ENCODE assay signal across 11 cellular contexts in the genomic region with DNA sequence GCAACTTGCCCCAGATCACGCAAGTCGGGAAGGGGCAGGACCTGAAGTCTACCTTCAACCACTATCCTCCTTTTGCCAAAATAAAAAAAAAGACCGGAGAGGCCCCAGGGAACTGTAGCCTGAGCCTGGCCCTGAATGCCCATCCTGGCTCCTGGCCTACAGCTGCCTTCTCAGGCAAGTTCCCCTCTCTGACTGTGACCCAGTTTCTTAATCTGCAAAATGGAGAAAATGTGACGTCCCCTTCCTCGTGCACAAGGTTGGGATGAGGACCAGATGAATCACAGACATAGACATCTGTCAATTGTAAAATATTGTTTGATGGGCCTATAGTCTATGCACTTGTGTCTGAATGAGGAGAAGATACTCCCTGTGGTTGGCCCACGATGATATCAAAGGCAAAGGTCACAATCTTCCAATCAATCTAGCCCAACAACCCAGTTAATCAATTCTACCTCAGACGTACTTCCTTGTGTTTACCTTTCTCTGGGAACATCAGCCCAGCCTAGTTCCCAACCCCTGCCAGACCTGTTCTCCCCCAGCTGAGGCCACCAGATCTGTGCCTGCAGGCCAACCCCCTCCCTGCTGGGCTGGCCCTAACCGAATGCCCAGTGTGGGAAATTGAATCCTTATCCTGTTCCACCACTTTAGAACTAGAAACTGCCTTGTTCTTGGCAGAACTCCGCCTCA.
DNase-seq lines count a peak whose midpoint lies in the region; ATAC-seq and TF ChIP-seq lines count a peak whose summit lies in the region.
"Had no signal": no experiment of that assay in that cellular context is flagged by ENCODE, and none has a peak within 500 bp of the region (broad histone marks: within the 10 kb centered on the region; RNA-seq: fewer than 3 reads in every experiment).

No MANE protein-coding gene starts in this region.

- intact Hi-C loops in mammary epithelial cell (cut with micrococcal nuclease): no loop called here
- intact Hi-C loops in right lobe of liver (cut with DNase I): loop anchor here in 1 of 2 donors (5.0 kb wide), 2 partner anchors 62 to 112 kb away; no protein-coding TSS in a partner anchor
- intact Hi-C loops in stomach (cut with DNase I; ENCODE audit: low total_unique reads): no loop called here

- H3K27ac ChIP-seq in mammary epithelial cell (ENCODE audit: insufficient read depth, low read depth, low read length) (no peak overlapping the region), right lobe of liver (peak overlapping the region; percentile 89 to 95 (median 91)), stomach (peak overlapping the region; percentile 3 to 91 (median 86))
- H3K27ac ChIP-seq: SJSA1 had no signal

- no peaks in the 10 kb centered on the region for H3K79me2 ChIP-seq in mammary epithelial cell (ENCODE audit: insufficient read depth, low read length)

- H3K4me1 ChIP-seq in mammary epithelial cell (ENCODE audit: insufficient read depth, low read length): peaks cover 22% of the 10 kb centered on the region
- peaks cover 0 to 35% (median 14%) of the 10 kb centered on the region in 4 donors for H3K4me1 ChIP-seq in right lobe of liver
- peaks cover 29 to 40% (median 35%) of the 10 kb centered on the region in 4 donors for H3K4me1 ChIP-seq in stomach

- H3K9me3 ChIP-seq in mammary epithelial cell (replicated peaks; ENCODE audit: insufficient read depth, low read length) (no peaks in the 10 kb centered on the region), right lobe of liver (no peaks in the 10 kb centered on the region), stomach (peaks cover 0 to 5% (median 0%) of the 10 kb centered on the region in 4 donors)

- no peak for TF ChIP-seq EP300 in stomach (IDR thresholded peaks at IDR 0.05)

- no peak overlapping the region for H3K4me2 ChIP-seq in mammary epithelial cell (ENCODE audit: insufficient read depth, low read depth, low read length)

- peak; percentile 63 to 89 (median 80) for ATAC-seq in right lobe of liver
- ATAC-seq: activated CD8-positive, alpha-beta memory T cell treated with anti-CD3 and anti-CD28 coated beads, Interleukin-2, amount 10 ng/mL, durations not matched to agents 7 days and 5 days had no signal

- no TSS peak for BruUV-seq in mammary epithelial cell (replicated peaks; lab: Mats Ljungman, UMichigan)

- in situ Hi-C loops in mammary epithelial cell (cut with MboI; ENCODE audit: low sequenced_read_pairs in 2 of 2) (no loop called here), G401 (cut with HindIII; ENCODE audit: low sequenced_read_pairs) (no loop called here)

- H2AFZ ChIP-seq in mammary epithelial cell (ENCODE audit: low read depth, low read length): peak overlapping the region; percentile 3

- H3K27me3 ChIP-seq in mammary epithelial cell (ENCODE audit: insufficient read depth, low read length) (no peaks in the 10 kb centered on the region), right lobe of liver (no peaks in the 10 kb centered on the region), stomach (no peaks in the 10 kb centered on the region)
- H3K27me3 ChIP-seq: SJSA1 had no signal

- dilution Hi-C loops in mammary epithelial cell (cut with HindIII; ENCODE audit: low sequenced_read_pairs): no loop called here

- H4K20me1 ChIP-seq in mammary epithelial cell (ENCODE audit: insufficient read depth, low read length): no peaks in the 10 kb centered on the region

- DNase-seq in LNCaP clone FGC (ENCODE audit: low read depth) (peak; percentile 97), mammary epithelial cell (no peak), right lobe of liver (peak; percentile 78 to 93 (median 90)), stomach (peak; percentile 60), G401 (ENCODE audit: low spot score) (no peak), SHP77 (lab: John Stamatoyannopoulos, UW) (no peak)
- no peak for DNase-seq in central memory CD4-positive, alpha-beta T cell
- DNase-seq: activated CD8-positive, alpha-beta memory T cell treated with anti-CD3 and anti-CD28 coated beads, Interleukin-2, amount 10 ng/mL, durations not matched to agents 7 days and 5 days; kidney glomerular epithelial cell had no signal

- H3K9ac ChIP-seq in mammary epithelial cell (ENCODE audit: insufficient read depth, low read length): no peak overlapping the region

- TF ChIP-seq CTCF in LNCaP clone FGC (IDR thresholded peaks at IDR 0.05; ENCODE audit: control insufficient read depth, extremely low read depth, insufficient read depth): no peak
- no peak for TF ChIP-seq CTCF in mammary epithelial cell (conservative IDR thresholded peaks at IDR 0.05 in 1 of 2, IDR thresholded peaks at IDR 0.05 in 1 of 2; ENCODE audit: extremely low read depth in 1 of 2, insufficient read depth in 1 of 2, low read depth in 1 of 2, low read length in 2 of 2)
- TF ChIP-seq CTCF in right lobe of liver (IDR thresholded peaks at IDR 0.05): no peak
- TF ChIP-seq CTCF in stomach (IDR thresholded peaks at IDR 0.05): no peak

- H3K4me3 ChIP-seq in LNCaP clone FGC (ENCODE audit: low read depth, low read length) (no peak overlapping the region), mammary epithelial cell (replicated peaks in 1 of 3; ENCODE audit: insufficient read depth in 1 of 3, low read depth in 2 of 3, low read length in 3 of 3) (no peak overlapping the region), right lobe of liver (peak overlapping the region; percentile 21 to 35 (median 34)), stomach (no peak overlapping the region)
- H3K4me3 ChIP-seq: coronary artery, SJSA1 had no signal

- no peaks in the 10 kb centered on the region for H3K36me3 ChIP-seq in mammary epithelial cell (ENCODE audit: insufficient read depth, low read length)
- H3K36me3 ChIP-seq in right lobe of liver: no peaks in the 10 kb centered on the region
- H3K36me3 ChIP-seq in stomach: no peaks in the 10 kb centered on the region
- H3K36me3 ChIP-seq: SJSA1 had no signal

- CTCF ChIA-PET in mammary epithelial cell (lab: Charles Lee; ENCODE audit: low non-redundant PET): no interaction called here

- TF ChIP-seq POLR2A in right lobe of liver (IDR thresholded peaks at IDR 0.05) (peak; percentile 81), stomach (IDR thresholded peaks at IDR 0.05) (no peak)

- 96% methylated on average over 9 of the region's 9 CpGs for whole genome bisulfite sequencing in mammary epithelial cell (ENCODE audit: low coverage, missing lambda C conversion rate)
- WGBS in right lobe of liver (ENCODE audit: insufficient coverage, low coverage, low lambda C conversion rate, missing lambda C conversion rate): 32% methylated on average over 9 of the region's 9 CpGs
- WGBS in stomach, 5 donors: 54 to 71% (median 60%) methylated on average over 9 of the region's 9 CpGs

Comparison
In these comparisons a context has a peak if more than half of its experiments do, and no peak if none do; other contexts are left out.
1. DNase-seq: peak in LNCaP clone FGC (single experiment), right lobe of liver (3 of 3) and stomach (single experiment); none in mammary epithelial cell (single experiment), G401 (single experiment), central memory CD4-positive, alpha-beta T cell (single experiment) and SHP77 (0 of 2).
2. H3K4me3 ChIP-seq: peak in right lobe of liver (3 of 3); none in LNCaP clone FGC (single experiment), mammary epithelial cell (0 of 3) and stomach (0 of 4).